8 cellular contexts compared by ENCODE assay signal in genomic region chr12:9284724-9285123, GRCh38.
DNase-seq lines count a peak whose midpoint lies in the region; ATAC-seq and TF ChIP-seq lines count a peak whose summit lies in the region.
"Not testable (repeated sequence)": the region's sequence is repeated elsewhere in the genome, so short reads cannot be mapped to it uniquely, and the experiment has no call there.

No MANE protein-coding gene starts in this region.

- POLR2A ChIA-PET in HEK293 (lab: Yijun Ruan, JAX); WTC11 (lab: Charles Lee): not testable (repeated sequence)

- H3K9me3 Mint-ChIP-seq in WTC11, result not testable (repeated sequence)

- not testable (repeated sequence) for H3K4me1 Mint-ChIP-seq in WTC11

- in situ Hi-C loops in astrocyte of the cerebellum (cut with HindIII; ENCODE audit: low sequenced_read_pairs), result not testable (repeated sequence)

- not testable (repeated sequence) for DNase-seq in Jurkat, Clone E6-1 (ENCODE audit: low read depth, low spot score); WTC11 (ENCODE audit: low spot score); astrocyte of the cerebellum (ENCODE audit: low read depth); osteoblast (ENCODE audit: insufficient read length, low spot score, missing footprints)

- not testable (repeated sequence) for H3K27me3 Mint-ChIP-seq in WTC11 (ENCODE audit: low read depth)

- H3K4me1 ChIP-seq in ACC112 (ENCODE audit: control insufficient read depth, insufficient read depth, low read length, unreplicated experiment); HEK293 (ENCODE audit: control insufficient read depth, insufficient read depth, low read length); osteoblast (ENCODE audit: insufficient read depth, low read length): not testable (repeated sequence)

- TF ChIP-seq CTCF in HEK293 (tag by site-specific recombination; IDR thresholded peaks at IDR 0.05); WTC11 (IDR thresholded peaks at IDR 0.05); astrocyte of the cerebellum (IDR thresholded peaks at IDR 0.05; ENCODE audit: low read depth, low read length, missing control alignments); osteoblast (IDR thresholded peaks at IDR 0.05; ENCODE audit: extremely low read depth, low read depth, low read length): not testable (repeated sequence)

- H3K4me2 ChIP-seq in osteoblast (ENCODE audit: insufficient read depth, low read length), result peak overlapping the region; percentile 74

- not testable (repeated sequence) for H3K27ac Mint-ChIP-seq in WTC11

- not testable (repeated sequence) for H3K79me2 ChIP-seq in ACC112 (ENCODE audit: control insufficient read depth, insufficient read depth, low read length, unreplicated experiment); osteoblast (ENCODE audit: insufficient read depth, low read length)

- not testable (repeated sequence) for H4K20me1 ChIP-seq in osteoblast (ENCODE audit: insufficient read depth, low read length)

- CTCF ChIA-PET in HEK293 (lab: Yijun Ruan, JAX); WTC11 (lab: Charles Lee): not testable (repeated sequence)

- ATAC-seq in GM18519 (IDR thresholded peaks at IDR 0.05; ENCODE audit: low FRiP score, unreplicated experiment), result peak; percentile 16
- ATAC-seq in WTC11, result not testable (repeated sequence)

- H3K4me3 Mint-ChIP-seq in WTC11, result peak overlapping the region; percentile 97

- H3K9me3 ChIP-seq in HEK293 (ENCODE audit: control insufficient read depth, insufficient read depth, low read depth, low read length); iPS-18c (ENCODE audit: control insufficient read depth, insufficient read depth, low read length); osteoblast (ENCODE audit: low read depth, low read length): not testable (repeated sequence)

- not testable (repeated sequence) for H2AFZ ChIP-seq in ACC112 (ENCODE audit: low read length, unreplicated experiment); osteoblast (ENCODE audit: low read length)

- not testable (repeated sequence) for H3K27ac ChIP-seq in ACC112 (ENCODE audit: low read depth, low read length); HEK293 (ENCODE audit: extremely low read depth, low read depth, low read length); osteoblast (ENCODE audit: low read depth, low read length)

- not testable (repeated sequence) for H3K36me3 ChIP-seq in ACC112 (ENCODE audit: insufficient read depth, low read length); HEK293 (ENCODE audit: control insufficient read depth in 2 of 2, insufficient read depth in 1 of 2, low read length in 2 of 2); osteoblast (ENCODE audit: insufficient read depth, low read length)

- not testable (repeated sequence) for H3K27me3 ChIP-seq in ACC112 (ENCODE audit: insufficient read depth, low read length); osteoblast (ENCODE audit: insufficient read depth, low read length)

- not testable (repeated sequence) for H3K36me3 Mint-ChIP-seq in WTC11

- H3K4me3 ChIP-seq in ACC112 (ENCODE audit: low read depth, low read length) (peak overlapping the region; percentile 79), HEK293 (ENCODE audit: low read depth, low read length) (peak overlapping the region; percentile 45; the same call in 1 of the 2 replicates), astrocyte of the cerebellum (ENCODE audit: low read depth, low read length) (peak overlapping the region; percentile 47), iPS-18c (ENCODE audit: insufficient read depth, low read depth, low read length) (0 out of 2 replicates have a peak overlapping the region, but pooled peaks have one; percentile 41)
- peak overlapping the region; percentile 64 for H3K4me3 ChIP-seq in Jurkat, Clone E6-1 (ENCODE audit: low read length)
- H3K4me3 ChIP-seq in osteoblast (ENCODE audit: insufficient read depth, low read length), result not testable (repeated sequence)
